Comparison of ENCODE assay signal across 8 cellular contexts in the genomic region with DNA sequence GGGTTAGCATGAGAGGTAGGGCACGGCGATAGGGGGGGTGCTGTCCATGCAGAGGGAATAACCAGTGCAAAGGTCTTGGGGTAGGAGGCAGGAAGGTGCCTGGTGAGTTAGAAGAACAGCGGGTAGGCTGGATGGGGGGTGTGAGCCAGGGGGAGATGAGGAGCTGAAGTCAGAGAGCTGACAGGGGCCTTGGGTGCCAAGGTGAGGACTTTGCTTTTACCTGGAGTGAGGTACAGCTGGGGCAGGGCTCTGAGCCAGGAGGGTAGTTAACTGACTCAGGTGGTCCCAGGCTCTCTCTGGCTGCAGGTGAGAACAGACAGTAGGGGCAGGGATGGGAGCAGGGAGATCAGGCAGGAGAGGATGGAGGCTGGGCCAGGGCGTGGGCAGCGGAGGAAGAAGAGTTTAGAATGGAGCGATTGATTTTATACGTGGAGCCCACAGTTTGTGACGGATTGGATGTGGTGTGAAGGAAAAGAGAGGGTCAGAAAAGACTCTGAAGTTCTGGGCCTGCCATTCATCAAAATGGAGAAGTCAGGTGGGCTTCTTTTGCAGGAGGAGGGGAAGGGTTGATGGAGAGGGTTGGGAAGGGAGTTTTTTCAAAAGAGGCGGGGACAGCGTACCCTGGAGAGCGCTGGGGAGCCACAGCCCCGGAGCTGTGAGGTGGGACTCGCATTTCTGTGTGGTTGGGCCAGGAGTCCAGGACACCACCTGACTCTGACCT. TPM values are rescaled to one million over a fixed set of nuclear protein-coding genes. Genes with fewer than 3 reads are reported as not detected.
DNase-seq lines count a peak whose midpoint lies in the region; ATAC-seq and TF ChIP-seq lines count a peak whose summit lies in the region.

No MANE protein-coding gene starts in this region.

- no peaks in the 10 kb centered on the region for H3K9me3 ChIP-seq in mammary epithelial cell (replicated peaks; ENCODE audit: insufficient read depth, low read length)
- H3K9me3 ChIP-seq in lower lobe of right lung = no peaks in the 10 kb centered on the region
- no peaks in the 10 kb centered on the region for H3K9me3 ChIP-seq in upper lobe of left lung

- no peaks in the 10 kb centered on the region for H3K27me3 Mint-ChIP-seq in activated CD8-positive, alpha-beta memory T cell treated with anti-CD3 and anti-CD28 coated beads, Interleukin-2, amount 10 ng/mL, durations not matched to agents 7 days and 5 days

- CTCF ChIA-PET in activated CD8-positive, alpha-beta memory T cell treated with anti-CD3 and anti-CD28 coated beads, Interleukin-2, amount 10 ng/mL, durations not matched to agents 7 days and 5 days (lab: Charles Lee) = interaction anchor here (4.0 kb wide), 1 partner anchor 27 kb away, joined by 18 read pairs; no protein-coding TSS in a partner anchor
- CTCF ChIA-PET in mammary epithelial cell (lab: Charles Lee; ENCODE audit: low non-redundant PET) = interaction anchor here (1.0 kb wide), 1 partner anchor 57 kb away, joined by 3 read pairs; no protein-coding TSS in a partner anchor

- no peak overlapping the region for H3K9ac ChIP-seq in mammary epithelial cell (ENCODE audit: insufficient read depth, low read length)

- peak overlapping the region; percentile 88 for H3K4me2 ChIP-seq in mammary epithelial cell (ENCODE audit: insufficient read depth, low read depth, low read length)

- DNase-seq in activated CD8-positive, alpha-beta memory T cell treated with anti-CD3 and anti-CD28 coated beads, Interleukin-2, amount 10 ng/mL, durations not matched to agents 7 days and 5 days = no peak
- no peak for DNase-seq in activated CD8-positive, alpha-beta memory T cell treated with anti-CD3 and anti-CD28 coated beads, Interleukin-2, amount 50 U/mL, for 4 hours
- DNase-seq in mammary epithelial cell = no peak
- peak; percentile 41 for DNase-seq in lower lobe of right lung
- DNase-seq in upper lobe of left lung = no peak
- DNase-seq in NCI-H1930 (lab: John Stamatoyannopoulos, UW) = no peak
- no peak for DNase-seq in activated CD4-positive, alpha-beta T cell treated with anti-CD3 and anti-CD28 coated beads for 1 hour

- intact Hi-C loops in mammary epithelial cell (cut with micrococcal nuclease) = no loop called here
- intact Hi-C loops in lower lobe of right lung (cut with DNase I) = no loop called here

- H3K4me1 ChIP-seq in mammary epithelial cell (ENCODE audit: insufficient read depth, low read length) = peaks cover 8% of the 10 kb centered on the region
- H3K4me1 ChIP-seq in lower lobe of right lung = peaks cover 87% of the 10 kb centered on the region
- peaks cover 75 to 85% (median 77%) of the 10 kb centered on the region in 4 donors for H3K4me1 ChIP-seq in upper lobe of left lung

- in situ Hi-C loops in mammary epithelial cell (cut with MboI; ENCODE audit: low sequenced_read_pairs in 2 of 2) = no loop called here

- no peaks in the 10 kb centered on the region for H3K36me3 ChIP-seq in mammary epithelial cell (ENCODE audit: insufficient read depth, low read length)
- H3K36me3 ChIP-seq in lower lobe of right lung = no peaks in the 10 kb centered on the region
- peaks cover 0 to 12% (median 0%) of the 10 kb centered on the region in 4 donors for H3K36me3 ChIP-seq in upper lobe of left lung

- dilution Hi-C loops in mammary epithelial cell (cut with HindIII; ENCODE audit: low sequenced_read_pairs) = no loop called here

- H3K4me3 ChIP-seq in mammary epithelial cell (replicated peaks in 1 of 3; ENCODE audit: insufficient read depth in 1 of 3, low read depth in 2 of 3, low read length in 3 of 3) (peak overlapping the region; percentile 66 to 73 (median 69)), lower lobe of right lung (peak overlapping the region; percentile 96), upper lobe of left lung (peak overlapping the region in 3 of 4 donors; percentile 87 to 95 (median 95))

- H3K4me1 Mint-ChIP-seq in activated CD8-positive, alpha-beta memory T cell treated with anti-CD3 and anti-CD28 coated beads, Interleukin-2, amount 10 ng/mL, durations not matched to agents 7 days and 5 days = peaks cover 73% of the 10 kb centered on the region

- TF ChIP-seq CTCF in mammary epithelial cell (conservative IDR thresholded peaks at IDR 0.05 in 1 of 2, IDR thresholded peaks at IDR 0.05 in 1 of 2; ENCODE audit: extremely low read depth in 1 of 2, insufficient read depth in 1 of 2, low read depth in 1 of 2, low read length in 2 of 2) (no peak), lower lobe of right lung (IDR thresholded peaks at IDR 0.05) (no peak), upper lobe of left lung (IDR thresholded peaks at IDR 0.05) (no peak)

- peaks cover 34% of the 10 kb centered on the region for H3K79me2 ChIP-seq in mammary epithelial cell (ENCODE audit: insufficient read depth, low read length)

- peak overlapping the region; percentile 96 for H2AFZ ChIP-seq in mammary epithelial cell (ENCODE audit: low read depth, low read length)

- no peak for ATAC-seq in activated CD8-positive, alpha-beta memory T cell treated with anti-CD3 and anti-CD28 coated beads, Interleukin-2, amount 10 ng/mL, durations not matched to agents 7 days and 5 days
- ATAC-seq in lower lobe of right lung (peak in 1 of 2 donors; percentile 69), upper lobe of left lung (ENCODE audit: low FRiP score in 2 of 2) (peak in 1 of 2 donors; percentile 17), HG03159 (IDR thresholded peaks at IDR 0.05; ENCODE audit: unreplicated experiment) (no peak)

- BruUV-seq in mammary epithelial cell (replicated peaks; lab: Mats Ljungman, UMichigan) = no TSS peak

- H3K27ac ChIP-seq in mammary epithelial cell (ENCODE audit: insufficient read depth, low read depth, low read length) (peak overlapping the region; percentile 88), lower lobe of right lung (peak overlapping the region; percentile 99), upper lobe of left lung (peak overlapping the region; percentile 97 to 99 (median 99))

- H3K4me3 Mint-ChIP-seq in activated CD8-positive, alpha-beta memory T cell treated with anti-CD3 and anti-CD28 coated beads, Interleukin-2, amount 10 ng/mL, durations not matched to agents 7 days and 5 days = peak overlapping the region; percentile 76

- H3K9me3 Mint-ChIP-seq in activated CD8-positive, alpha-beta memory T cell treated with anti-CD3 and anti-CD28 coated beads, Interleukin-2, amount 10 ng/mL, durations not matched to agents 7 days and 5 days (ENCODE audit: low read depth) = no peaks in the 10 kb centered on the region

- no peaks in the 10 kb centered on the region for H4K20me1 ChIP-seq in mammary epithelial cell (ENCODE audit: insufficient read depth, low read length)

- no peak for TF ChIP-seq EP300 in upper lobe of left lung (IDR thresholded peaks at IDR 0.05)

- no peak for TF ChIP-seq POLR2A in upper lobe of left lung (IDR thresholded peaks at IDR 0.05)

- peak overlapping the region; percentile 92 for H3K27ac Mint-ChIP-seq in activated CD8-positive, alpha-beta memory T cell treated with anti-CD3 and anti-CD28 coated beads, Interleukin-2, amount 10 ng/mL, durations not matched to agents 7 days and 5 days

- 46% methylated on average over 9 of the region's 13 CpGs for WGBS in mammary epithelial cell (ENCODE audit: low coverage, missing lambda C conversion rate)
- 47 to 57% methylated on average over 12 to 13 of the region's 13 CpGs for WGBS in upper lobe of left lung, 2 donors

- H3K27me3 ChIP-seq in mammary epithelial cell (ENCODE audit: insufficient read depth, low read length) (no peaks in the 10 kb centered on the region), lower lobe of right lung (ENCODE audit: low read depth) (no peaks in the 10 kb centered on the region), upper lobe of left lung (no peaks in the 10 kb centered on the region)

- peaks cover 20% of the 10 kb centered on the region for H3K36me3 Mint-ChIP-seq in activated CD8-positive, alpha-beta memory T cell treated with anti-CD3 and anti-CD28 coated beads, Interleukin-2, amount 10 ng/mL, durations not matched to agents 7 days and 5 days

RNA-seq across cellular contexts. Expression of gene GRAMD1A, which starts 1.2 kb away (rescaled TPM):
- total RNA-seq in activated CD8-positive, alpha-beta memory T cell treated with anti-CD3 and anti-CD28 coated beads, Interleukin-2, amount 10 ng/mL, durations not matched to agents 7 days and 5 days = 100 to 1,000 TPM; 109 to 127 TPM
- total RNA-seq in mammary epithelial cell = 10 to 100 TPM; 19.8 to 54.4 TPM
- 30.2 TPM for polyA plus RNA-seq in mammary epithelial cell
- polyA minus RNA-seq in mammary epithelial cell = 61.8 TPM
- 90.7 TPM for total RNA-seq in lower lobe of right lung
- 100 to 1,000 TPM in 4 of 6 donors, 10 to 100 TPM in 2; 85.1 to 206 (median 119) TPM for total RNA-seq in upper lobe of left lung

RNA-seq across cellular contexts. Expression of gene SCN1B, which starts 31.3 kb away (rescaled TPM):
- under 1 TPM; 0.26 to 0.37 TPM for total RNA-seq in activated CD8-positive, alpha-beta memory T cell treated with anti-CD3 and anti-CD28 coated beads, Interleukin-2, amount 10 ng/mL, durations not matched to agents 7 days and 5 days
- total RNA-seq in mammary epithelial cell (under 1 TPM; 0.71 to 0.83 TPM), lower lobe of right lung (9.8 TPM), upper lobe of left lung (10 to 100 TPM in 1 of 6 donors, 1 to 10 TPM in 5; 2.9 to 13.1 (median 6.9) TPM)
- polyA plus RNA-seq in mammary epithelial cell = 0.29 TPM
- not detected for polyA minus RNA-seq in mammary epithelial cell

RNA-seq across cellular contexts. Expression of gene ZNF792, which starts 34.9 kb away (rescaled TPM):
- 10 to 100 TPM; 13.5 to 15.3 TPM for total RNA-seq in activated CD8-positive, alpha-beta memory T cell treated with anti-CD3 and anti-CD28 coated beads, Interleukin-2, amount 10 ng/mL, durations not matched to agents 7 days and 5 days
- total RNA-seq in mammary epithelial cell = 1 to 10 TPM; 2.2 to 4.7 TPM
- polyA plus RNA-seq in mammary epithelial cell = 1.6 TPM
- 4.4 TPM for polyA minus RNA-seq in mammary epithelial cell
- total RNA-seq in lower lobe of right lung = 12.1 TPM
- 10 to 100 TPM in 3 of 6 donors, 1 to 10 TPM in 3; 8.3 to 14.5 (median 9.8) TPM for total RNA-seq in upper lobe of left lung

RNA-seq across cellular contexts. Expression of gene HPN, which starts 42.6 kb away (rescaled TPM):
- not detected for total RNA-seq in activated CD8-positive, alpha-beta memory T cell treated with anti-CD3 and anti-CD28 coated beads, Interleukin-2, amount 10 ng/mL, durations not matched to agents 7 days and 5 days
- 1 to 10 TPM in 1 of 2 donors, not detected in 1; 1.0 TPM for total RNA-seq in mammary epithelial cell
- not detected for polyA plus RNA-seq in mammary epithelial cell
- not detected for polyA minus RNA-seq in mammary epithelial cell
- 28.1 TPM for total RNA-seq in lower lobe of right lung
- total RNA-seq in upper lobe of left lung = 10 to 100 TPM; 15.9 to 54.5 (median 41.1) TPM
